In genomic region chr17:77088455-77089117, GRCh38 we compare ENCODE assay signal across 8 cellular contexts. TPM values are rescaled to one million over a fixed set of nuclear protein-coding genes. Genes with fewer than 3 reads are reported as not detected.
A peak's percentile ranks its signal among the peaks of the same experiment; 100 is the strongest.
DNase-seq lines count a peak whose midpoint lies in the region; ATAC-seq and TF ChIP-seq lines count a peak whose summit lies in the region.

No MANE protein-coding gene starts in this region.

- DNase-seq in AG08396 (ENCODE audit: low spot score): peak; percentile 95
- peak; percentile 99 for DNase-seq in NCI-H2196 (lab: John Stamatoyannopoulos, UW; ENCODE audit: unreplicated experiment)
- peak; percentile 98 for DNase-seq in WERI-Rb-1
- peak; percentile 92 for DNase-seq in mammary epithelial cell
- peak; percentile 96 for DNase-seq in iPS-NIHi7 (ENCODE audit: extremely low spot score)
- peak; percentile 56 for DNase-seq in smooth muscle cell (lab: John Stamatoyannopoulos, UW; ENCODE audit: unreplicated experiment)

- ATAC-seq in GM18873 (IDR thresholded peaks at IDR 0.05; ENCODE audit: low FRiP score, unreplicated experiment): peak; percentile 73
- peak; percentile 65 for ATAC-seq in HG03139 (IDR thresholded peaks at IDR 0.05; ENCODE audit: unreplicated experiment)

- H3K4me1 ChIP-seq in mammary epithelial cell (ENCODE audit: insufficient read depth, low read length) (peaks cover 14% of the 10 kb centered on the region), smooth muscle cell (ENCODE audit: low read depth) (peaks cover 7% of the 10 kb centered on the region)

- CTCF ChIA-PET in mammary epithelial cell (lab: Charles Lee; ENCODE audit: low non-redundant PET): interaction anchor here (0.7 kb wide), 3 partner anchors 15 to 319 kb away, joined by 3 to 4 read pairs (median 4); no protein-coding TSS in a partner anchor

- H3K79me2 ChIP-seq in mammary epithelial cell (ENCODE audit: insufficient read depth, low read length): peaks cover 48% of the 10 kb centered on the region
- H3K79me2 ChIP-seq in smooth muscle cell (ENCODE audit: low read depth): peaks cover 6% of the 10 kb centered on the region

- TF ChIP-seq CTCF in WERI-Rb-1 (IDR thresholded peaks at IDR 0.05; ENCODE audit: low read depth, low read length) (peak; percentile 96), mammary epithelial cell (conservative IDR thresholded peaks at IDR 0.05 in 1 of 2, IDR thresholded peaks at IDR 0.05 in 1 of 2; ENCODE audit: extremely low read depth in 1 of 2, insufficient read depth in 1 of 2, low read depth in 1 of 2, low read length in 2 of 2) (peak; percentile 48 to 53), smooth muscle cell (IDR thresholded peaks at IDR 0.05; ENCODE audit: borderline replicate concordance, insufficient read depth, poor library complexity, severe bottlenecking) (peak; percentile 62)

- H3K27me3 ChIP-seq in WERI-Rb-1 (ENCODE audit: insufficient read depth, low read depth, severe bottlenecking): no peaks in the 10 kb centered on the region
- H3K27me3 ChIP-seq in mammary epithelial cell (ENCODE audit: insufficient read depth, low read length): no peaks in the 10 kb centered on the region
- H3K27me3 ChIP-seq in smooth muscle cell (ENCODE audit: low read depth): no peaks in the 10 kb centered on the region

- dilution Hi-C loops in mammary epithelial cell (cut with HindIII; ENCODE audit: low sequenced_read_pairs): no loop called here

- H3K27ac ChIP-seq in WERI-Rb-1: peak overlapping the region; percentile 82
- peak overlapping the region; percentile 88 for H3K27ac ChIP-seq in mammary epithelial cell (ENCODE audit: insufficient read depth, low read depth, low read length)
- peak overlapping the region; percentile 85 for H3K27ac ChIP-seq in smooth muscle cell (ENCODE audit: low read depth)

- peak overlapping the region; percentile 92 for H3K4me3 ChIP-seq in WERI-Rb-1 (ENCODE audit: low read depth, low read length)
- peak overlapping the region; percentile 62 to 76 (median 68) for H3K4me3 ChIP-seq in mammary epithelial cell (replicated peaks in 1 of 3; ENCODE audit: insufficient read depth in 1 of 3, low read depth in 2 of 3, low read length in 3 of 3)
- peak overlapping the region; percentile 71 for H3K4me3 ChIP-seq in smooth muscle cell

- H2AFZ ChIP-seq in mammary epithelial cell (ENCODE audit: low read depth, low read length): peak overlapping the region; percentile 94
- peak overlapping the region; percentile 94 for H2AFZ ChIP-seq in smooth muscle cell (ENCODE audit: low read depth)

- intact Hi-C loops in mammary epithelial cell (cut with micrococcal nuclease): loop anchor here (2.0 to 5.0 kb wide), 4 partner anchors 52 to 198 kb away; partner anchors contain the start of gene SEC14L1

- in situ Hi-C loops in mammary epithelial cell (cut with MboI; ENCODE audit: low sequenced_read_pairs in 2 of 2): loop anchor here (5.0 kb wide), 1 partner anchor 159 kb away; no protein-coding TSS in a partner anchor

- TSS peak; percentile 83 for BruUV-seq in mammary epithelial cell (replicated peaks; lab: Mats Ljungman, UMichigan)

- no peaks in the 10 kb centered on the region for H4K20me1 ChIP-seq in mammary epithelial cell (ENCODE audit: insufficient read depth, low read length)
- no peaks in the 10 kb centered on the region for H4K20me1 ChIP-seq in smooth muscle cell (ENCODE audit: low read depth)

- H3K36me3 ChIP-seq in WERI-Rb-1 (peaks cover 39% of the 10 kb centered on the region), mammary epithelial cell (ENCODE audit: insufficient read depth, low read length) (peaks cover 22% of the 10 kb centered on the region), smooth muscle cell (ENCODE audit: low read depth) (no peaks in the 10 kb centered on the region)

- H3K9ac ChIP-seq in mammary epithelial cell (ENCODE audit: insufficient read depth, low read length) (peak overlapping the region; percentile 93), smooth muscle cell (ENCODE audit: low read depth) (peak overlapping the region; percentile 89)

- H3F3A ChIP-seq in smooth muscle cell (ENCODE audit: low read depth): no peaks in the 10 kb centered on the region

- H3K9me3 ChIP-seq in WERI-Rb-1 (ENCODE audit: severe bottlenecking): no peaks in the 10 kb centered on the region
- no peaks in the 10 kb centered on the region for H3K9me3 ChIP-seq in mammary epithelial cell (replicated peaks; ENCODE audit: insufficient read depth, low read length)
- no peaks in the 10 kb centered on the region for H3K9me3 ChIP-seq in smooth muscle cell (replicated peaks; ENCODE audit: low read depth)

- H3K4me2 ChIP-seq in mammary epithelial cell (ENCODE audit: insufficient read depth, low read depth, low read length): peak overlapping the region; percentile 80
- peak overlapping the region; percentile 88 for H3K4me2 ChIP-seq in smooth muscle cell

- WGBS in mammary epithelial cell (ENCODE audit: low coverage, missing lambda C conversion rate): 1% methylated on average over 25 of the region's 40 CpGs
- WGBS in smooth muscle cell (ENCODE audit: low lambda C conversion rate): 13% methylated on average over 40 of the region's 40 CpGs

RNA-seq across cellular contexts. Expression of gene SEC14L1, which starts 52.2 kb away (rescaled TPM):
- total RNA-seq in mammary epithelial cell (10 to 100 TPM; 66.0 to 67.6 TPM), smooth muscle cell (24.3 and 25.1 TPM in 2 replicates)
- polyA plus RNA-seq in mammary epithelial cell (34.8 TPM), smooth muscle cell (25.8 and 29.5 TPM in 2 replicates)
- polyA minus RNA-seq in mammary epithelial cell: 53.9 TPM

Comparison
In these comparisons a context has a peak if more than half of its experiments do, and no peak if none do; other contexts are left out.
1. Peak in every context shown above with its lines: DNase-seq, ATAC-seq, H3K4me3 ChIP-seq and H3K27ac ChIP-seq.